ENCODE assay signal across 9 cellular contexts in genomic region chr15:83848315-83849050, GRCh38.
DNase-seq lines count a peak whose midpoint lies in the region; ATAC-seq and TF ChIP-seq lines count a peak whose summit lies in the region.
"Had no signal": no experiment of that assay in that cellular context is flagged by ENCODE, and none has a peak within 500 bp of the region (broad histone marks: within the 10 kb centered on the region; RNA-seq: fewer than 3 reads in every experiment).

No MANE protein-coding gene starts in this region.

- no peaks in the 10 kb centered on the region for H3K9me3 Mint-ChIP-seq in activated T-cell treated with anti-CD3 and anti-CD28 coated beads, Interleukin-2, amount 50 U/mL, for 4 hours

- H3K27me3 Mint-ChIP-seq in activated T-cell treated with anti-CD3 and anti-CD28 coated beads, Interleukin-2, amount 50 U/mL, for 4 hours (ENCODE audit: low read depth) = no peaks in the 10 kb centered on the region

- H3K27ac ChIP-seq in fibroblast of lung (ENCODE audit: insufficient read depth, low read length) (peak overlapping the region; percentile 71), osteoblast (ENCODE audit: low read depth, low read length) (peak overlapping the region; percentile 68)
- H3K27ac ChIP-seq: parathyroid adenoma had no signal

- H3K4me3 ChIP-seq in fibroblast of lung (replicated peaks in 1 of 4; ENCODE audit: control extremely low read depth in 1 of 4, insufficient read depth in 1 of 4, low read depth in 3 of 4, low read length in 4 of 4) = no peak overlapping the region
- H3K4me3 ChIP-seq in osteoblast (ENCODE audit: insufficient read depth, low read length) = no peak overlapping the region

- H3K9me3 ChIP-seq in fibroblast of lung (ENCODE audit: control insufficient read depth, insufficient read depth, low read depth, low read length) (no peaks in the 10 kb centered on the region), osteoblast (ENCODE audit: low read depth, low read length) (no peaks in the 10 kb centered on the region)

- ATAC-seq in activated T-cell treated with anti-CD3 and anti-CD28 coated beads, Interleukin-2, amount 50 U/mL, for 4 hours = no peak

- H3K79me2 ChIP-seq in fibroblast of lung (ENCODE audit: control insufficient read depth, insufficient read depth, low read length) = no peaks in the 10 kb centered on the region
- no peaks in the 10 kb centered on the region for H3K79me2 ChIP-seq in osteoblast (ENCODE audit: insufficient read depth, low read length)
- H3K79me2 ChIP-seq: parathyroid adenoma had no signal

- H3K4me3 Mint-ChIP-seq in activated T-cell treated with anti-CD3 and anti-CD28 coated beads, Interleukin-2, amount 50 U/mL, for 4 hours = no peak overlapping the region

- H3K4me1 ChIP-seq in fibroblast of lung (ENCODE audit: control insufficient read depth, extremely low read depth, insufficient read depth, low read length) = peaks cover 29% of the 10 kb centered on the region
- H3K4me1 ChIP-seq in osteoblast (ENCODE audit: insufficient read depth, low read length) = peaks cover 37% of the 10 kb centered on the region
- H3K4me1 ChIP-seq: parathyroid adenoma had no signal

- in situ Hi-C loops in KBM-7 (cut with MboI; ENCODE audit: low pct_unique_long_range_greater_than_20kb, low sequenced_read_pairs) = no loop called here

- TF ChIP-seq CTCF in fibroblast of lung (conservative IDR thresholded peaks at IDR 0.05 in 1 of 2, IDR thresholded peaks at IDR 0.05 in 1 of 2; ENCODE audit: low read depth in 1 of 2, low read length in 2 of 2) (no peak), osteoblast (IDR thresholded peaks at IDR 0.05; ENCODE audit: extremely low read depth, low read depth, low read length) (no peak)

- no peaks in the 10 kb centered on the region for H3K4me1 Mint-ChIP-seq in activated T-cell treated with anti-CD3 and anti-CD28 coated beads, Interleukin-2, amount 50 U/mL, for 4 hours (ENCODE audit: low read depth)

- DNase-seq in EH (ENCODE audit: low read depth) (peak; percentile 49), RKO (ENCODE audit: low spot score) (peak; percentile 94), fibroblast of lung (ENCODE audit: low read depth in 2 of 2) (peak; percentile 92 to 96), osteoblast (ENCODE audit: insufficient read length, low spot score, missing footprints) (peak; percentile 49), NCI-H2196 (lab: John Stamatoyannopoulos, UW; ENCODE audit: unreplicated experiment) (no peak), NCI-H146 treated with DMSO at 0.1 percent for 48 hours (lab: John Stamatoyannopoulos, UW; ENCODE audit: unreplicated experiment) (no peak), KBM-7 (no peak)
- DNase-seq in activated T-cell treated with anti-CD3 and anti-CD28 coated beads, Interleukin-2, amount 50 U/mL, for 4 hours = no peak

- no peak overlapping the region for H2AFZ ChIP-seq in fibroblast of lung (ENCODE audit: low read length)
- no peak overlapping the region for H2AFZ ChIP-seq in osteoblast (ENCODE audit: low read length)
- H2AFZ ChIP-seq: parathyroid adenoma had no signal

- no peak overlapping the region for H3K9ac ChIP-seq in fibroblast of lung (ENCODE audit: insufficient read depth, low read length)
- H3K9ac ChIP-seq: parathyroid adenoma had no signal

- H4K20me1 ChIP-seq in fibroblast of lung (ENCODE audit: control insufficient read depth, extremely low read depth, insufficient read depth, low read length) = no peaks in the 10 kb centered on the region
- H4K20me1 ChIP-seq in osteoblast (ENCODE audit: insufficient read depth, low read length) = no peaks in the 10 kb centered on the region

- H3K36me3 ChIP-seq in fibroblast of lung (ENCODE audit: control insufficient read depth, insufficient read depth, low read length) (no peaks in the 10 kb centered on the region), osteoblast (ENCODE audit: insufficient read depth, low read length) (no peaks in the 10 kb centered on the region)

- peak overlapping the region; percentile 54 for H3K4me2 ChIP-seq in fibroblast of lung (ENCODE audit: extremely low read depth, insufficient read depth, low read length)
- H3K4me2 ChIP-seq in osteoblast (ENCODE audit: insufficient read depth, low read length) = peak overlapping the region; percentile 56

- H3K27me3 ChIP-seq in fibroblast of lung (ENCODE audit: control insufficient read depth, insufficient read depth, low read length) = no peaks in the 10 kb centered on the region
- H3K27me3 ChIP-seq in osteoblast (ENCODE audit: insufficient read depth, low read length) = no peaks in the 10 kb centered on the region

- no peaks in the 10 kb centered on the region for H3K36me3 Mint-ChIP-seq in activated T-cell treated with anti-CD3 and anti-CD28 coated beads, Interleukin-2, amount 50 U/mL, for 4 hours (ENCODE audit: insufficient read depth)

Comparison
In these comparisons a context has a peak if more than half of its experiments do, and no peak if none do; other contexts are left out.
1. DNase-seq: peak in EH (single experiment), RKO (single experiment), fibroblast of lung (2 of 2) and osteoblast (single experiment); none in NCI-H2196 (single experiment), NCI-H146 treated with DMSO at 0.1 percent for 48 hours (single experiment), KBM-7 (single experiment) and activated T-cell treated with anti-CD3 and anti-CD28 coated beads, Interleukin-2, amount 50 U/mL, for 4 hours (single experiment).